ENCODE assay signal across 13 cellular contexts in the genomic region with DNA sequence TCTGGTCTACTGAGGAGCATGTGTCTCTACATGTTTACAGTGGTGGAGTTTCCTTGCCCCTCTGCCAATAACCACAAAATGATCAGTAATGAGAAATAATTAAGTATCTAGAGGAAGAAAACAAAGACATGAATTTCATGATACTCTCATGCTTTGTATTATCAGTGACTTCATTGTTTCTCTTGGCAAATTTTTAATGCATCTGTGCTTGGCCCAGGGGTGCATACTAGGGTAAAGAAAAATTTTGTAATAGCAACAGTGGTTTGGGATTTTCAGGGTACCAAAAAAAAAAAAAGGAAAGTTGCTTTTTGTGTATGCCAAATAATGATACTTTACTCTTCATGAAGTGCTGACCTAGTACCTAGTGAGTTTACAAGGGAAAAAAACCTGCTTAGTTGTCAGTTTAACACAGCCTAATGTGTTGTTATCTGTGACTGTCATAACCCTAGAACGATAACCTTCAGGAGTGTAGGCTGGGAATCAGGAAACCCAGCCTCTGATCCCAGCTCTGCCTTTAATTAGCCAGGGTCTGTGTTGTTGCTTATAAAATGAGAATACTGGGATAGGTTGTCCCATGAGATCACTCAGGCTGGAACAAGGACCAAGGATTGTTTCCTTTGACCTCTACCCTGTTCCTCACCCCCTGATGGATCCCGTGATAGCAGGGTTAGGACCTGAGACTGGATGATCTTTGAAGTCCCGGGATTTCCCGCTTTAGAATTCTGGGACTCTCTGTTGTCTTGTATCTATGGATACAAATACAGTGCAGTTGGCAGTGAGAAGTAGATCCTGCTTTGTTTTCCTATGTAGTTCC.
A peak's percentile ranks its signal among the peaks of the same experiment; 100 is the strongest.
DNase-seq lines count a peak whose midpoint lies in the region; ATAC-seq, FAIRE-seq and TF ChIP-seq lines count a peak whose summit lies in the region.
"Had no signal": no experiment of that assay in that cellular context is flagged by ENCODE, and none has a peak within 500 bp of the region (broad histone marks: within the 10 kb centered on the region; RNA-seq: fewer than 3 reads in every experiment).

No MANE protein-coding gene starts in this region.

- no peak overlapping the region for H3K4me2 ChIP-seq in PC-9
- H3K4me2 ChIP-seq: KMS-11 had no signal

- H4K20me1 ChIP-seq in PC-9 (ENCODE audit: insufficient read depth) = no peaks in the 10 kb centered on the region

- no peak overlapping the region for H3K9ac ChIP-seq in liver (ENCODE audit: low read depth in 1 of 2, low read length in 2 of 2)
- H3K9ac ChIP-seq: KMS-11 had no signal

- H3K36me3 ChIP-seq in esophagus muscularis mucosa = no peaks in the 10 kb centered on the region
- H3K36me3 ChIP-seq in liver (ENCODE audit: control insufficient read depth in 4 of 4, insufficient read depth in 3 of 4, low read depth in 1 of 4, low read length in 3 of 4) = no peaks in the 10 kb centered on the region
- H3K36me3 ChIP-seq in small intestine (ENCODE audit: control insufficient read depth in 2 of 2, insufficient read depth in 2 of 2, low read length in 2 of 2) = no peaks in the 10 kb centered on the region
- no peaks in the 10 kb centered on the region for H3K36me3 ChIP-seq in PC-9 (ENCODE audit: low read depth)
- H3K36me3 ChIP-seq: Peyer's patch had no signal

- WGBS in esophagus muscularis mucosa = 19% methylated on average over 4 of the region's 4 CpGs
- 27% methylated on average over 4 of the region's 4 CpGs for WGBS in liver
- 6 to 33% (median 22%) methylated on average over 4 of the region's 4 CpGs for WGBS in small intestine, 3 donors

- no peaks in the 10 kb centered on the region for H3K9me2 ChIP-seq in PC-9 (ENCODE audit: insufficient read depth)

- H3K9me3 ChIP-seq in esophagus muscularis mucosa = no peaks in the 10 kb centered on the region
- H3K9me3 ChIP-seq in liver (ENCODE audit: control insufficient read depth in 4 of 4, low read length in 3 of 4) = no peaks in the 10 kb centered on the region
- H3K9me3 ChIP-seq in small intestine (ENCODE audit: control insufficient read depth, low read depth) = no peaks in the 10 kb centered on the region
- no peaks in the 10 kb centered on the region for H3K9me3 ChIP-seq in PC-9 (ENCODE audit: insufficient read depth, low read depth)
- H3K9me3 ChIP-seq: Peyer's patch had no signal

- no peaks in the 10 kb centered on the region for H3K79me2 ChIP-seq in PC-9 (ENCODE audit: low read depth)

- H3K4me3 ChIP-seq in esophagus muscularis mucosa (no peak overlapping the region), liver (ENCODE audit: low read depth in 1 of 3, low read length in 3 of 3) (no peak overlapping the region), small intestine (ENCODE audit: low read depth in 1 of 2, low read length in 2 of 2) (no peak overlapping the region), PC-9 (no peak overlapping the region)
- H3K4me3 ChIP-seq: Peyer's patch had no signal

- H3F3A ChIP-seq in PC-9 (ENCODE audit: insufficient read depth, low read depth) = no peaks in the 10 kb centered on the region

- H3K27ac ChIP-seq in esophagus muscularis mucosa (replicated peaks in 1 of 4) = peak overlapping the region; percentile 36 to 65 (median 48)
- peak overlapping the region in 1 of 2 donors; percentile 4 for H3K27ac ChIP-seq in liver (ENCODE audit: low read depth in 1 of 2, low read length in 2 of 2)
- peak overlapping the region in 1 of 2 donors; percentile 55 for H3K27ac ChIP-seq in small intestine (ENCODE audit: low read depth in 1 of 2, low read length in 1 of 2)
- H3K27ac ChIP-seq in PC-9 = no peak overlapping the region
- H3K27ac ChIP-seq: KMS-11 had no signal

- H2AFZ ChIP-seq in PC-9 = no peak overlapping the region

- intact Hi-C loops in esophagus muscularis mucosa (cut with DNase I) (no loop called here), PC-9 (cut with micrococcal nuclease; ENCODE audit: unreplicated experiment) (no loop called here)

- TF ChIP-seq CTCF in esophagus muscularis mucosa (IDR thresholded peaks at IDR 0.05) (no peak), liver (IDR thresholded peaks at IDR 0.05; ENCODE audit: low read depth, low read length, missing input control) (no peak), PC-9 (conservative IDR thresholded peaks at IDR 0.05) (no peak)

- no peak for TF ChIP-seq RAD21 in liver (IDR thresholded peaks at IDR 0.05)

- DNase-seq in M059J (ENCODE audit: low read depth) (peak; percentile 53), esophagus muscularis mucosa (ENCODE audit: extremely low spot score) (no peak), small intestine (peak; percentile 64), PC-9 (no peak)
- DNase-seq: CD8-positive, alpha-beta T cell; naive thymus-derived CD8-positive, alpha-beta T cell; Peyer's patch; T1000 had no signal

- no TSS peak for BruUV-seq in PC-9 (replicated peaks; lab: Mats Ljungman, UMichigan)

- ATAC-seq in HG02798 (IDR thresholded peaks at IDR 0.05; ENCODE audit: poor library complexity, unreplicated experiment) = no peak
- no peak for ATAC-seq in HG03571 (IDR thresholded peaks at IDR 0.05; ENCODE audit: unreplicated experiment)
- ATAC-seq in HG03432 (IDR thresholded peaks at IDR 0.05; ENCODE audit: unreplicated experiment) = no peak
- ATAC-seq: CD8-positive, alpha-beta T cell; naive thymus-derived CD8-positive, alpha-beta T cell had no signal

- no peak for TF ChIP-seq POLR2A in esophagus muscularis mucosa (IDR thresholded peaks at IDR 0.05; ENCODE audit: low read depth)

- peaks cover 52 to 71% (median 68%) of the 10 kb centered on the region in 4 donors for H3K4me1 ChIP-seq in esophagus muscularis mucosa
- no peaks in the 10 kb centered on the region for H3K4me1 ChIP-seq in liver (ENCODE audit: control insufficient read depth in 4 of 4, insufficient read depth in 4 of 4, low read length in 3 of 4)
- peaks cover 0 to 9% of the 10 kb centered on the region in 2 donors for H3K4me1 ChIP-seq in small intestine (ENCODE audit: control insufficient read depth in 2 of 2, insufficient read depth in 1 of 2, low read depth in 1 of 2, low read length in 1 of 2)
- peaks cover 3% of the 10 kb centered on the region for H3K4me1 ChIP-seq in PC-9 (replicated peaks; ENCODE audit: insufficient read depth)

- no peak for FAIRE-seq in small intestine (lab: Jason Lieb, UNC)

- POLR2A ChIA-PET in PC-9 (lab: Charles Lee; ENCODE audit: unreplicated experiment) = no interaction called here

- CTCF ChIA-PET in PC-9 (lab: Charles Lee) = no interaction called here

- TF ChIP-seq EP300 in esophagus muscularis mucosa (IDR thresholded peaks at IDR 0.05) = no peak

- H3K27me3 ChIP-seq in esophagus muscularis mucosa (no peaks in the 10 kb centered on the region), liver (ENCODE audit: control insufficient read depth in 4 of 4, insufficient read depth in 4 of 4, low read length in 3 of 4) (no peaks in the 10 kb centered on the region), small intestine (ENCODE audit: control insufficient read depth in 2 of 2, insufficient read depth in 2 of 2, low read length in 2 of 2) (no peaks in the 10 kb centered on the region), PC-9 (ENCODE audit: insufficient read depth, low read depth) (no peaks in the 10 kb centered on the region)
- H3K27me3 ChIP-seq: Peyer's patch had no signal

TF ChIP-seq in liver, 16 proteins besides CTCF, POLR2A, EP300 and RAD21:
- TF ChIP-seq FOXA1 (IDR thresholded peaks at IDR 0.05) (peak; percentile 3), HNF4A (conservative IDR thresholded peaks at IDR 0.05) (peak; percentile 37 to 57), RXRA (IDR thresholded peaks at IDR 0.05) (peak; percentile 42 to 45), GABPA (IDR thresholded peaks at IDR 0.05 in 1 of 2, conservative IDR thresholded peaks at IDR 0.05 in 1 of 2) (no peak), HNF4G (IDR thresholded peaks at IDR 0.05) (no peak), NR2F2 (IDR thresholded peaks at IDR 0.05) (peak; percentile 83)
- TF ChIP-seq, protein P1, sequence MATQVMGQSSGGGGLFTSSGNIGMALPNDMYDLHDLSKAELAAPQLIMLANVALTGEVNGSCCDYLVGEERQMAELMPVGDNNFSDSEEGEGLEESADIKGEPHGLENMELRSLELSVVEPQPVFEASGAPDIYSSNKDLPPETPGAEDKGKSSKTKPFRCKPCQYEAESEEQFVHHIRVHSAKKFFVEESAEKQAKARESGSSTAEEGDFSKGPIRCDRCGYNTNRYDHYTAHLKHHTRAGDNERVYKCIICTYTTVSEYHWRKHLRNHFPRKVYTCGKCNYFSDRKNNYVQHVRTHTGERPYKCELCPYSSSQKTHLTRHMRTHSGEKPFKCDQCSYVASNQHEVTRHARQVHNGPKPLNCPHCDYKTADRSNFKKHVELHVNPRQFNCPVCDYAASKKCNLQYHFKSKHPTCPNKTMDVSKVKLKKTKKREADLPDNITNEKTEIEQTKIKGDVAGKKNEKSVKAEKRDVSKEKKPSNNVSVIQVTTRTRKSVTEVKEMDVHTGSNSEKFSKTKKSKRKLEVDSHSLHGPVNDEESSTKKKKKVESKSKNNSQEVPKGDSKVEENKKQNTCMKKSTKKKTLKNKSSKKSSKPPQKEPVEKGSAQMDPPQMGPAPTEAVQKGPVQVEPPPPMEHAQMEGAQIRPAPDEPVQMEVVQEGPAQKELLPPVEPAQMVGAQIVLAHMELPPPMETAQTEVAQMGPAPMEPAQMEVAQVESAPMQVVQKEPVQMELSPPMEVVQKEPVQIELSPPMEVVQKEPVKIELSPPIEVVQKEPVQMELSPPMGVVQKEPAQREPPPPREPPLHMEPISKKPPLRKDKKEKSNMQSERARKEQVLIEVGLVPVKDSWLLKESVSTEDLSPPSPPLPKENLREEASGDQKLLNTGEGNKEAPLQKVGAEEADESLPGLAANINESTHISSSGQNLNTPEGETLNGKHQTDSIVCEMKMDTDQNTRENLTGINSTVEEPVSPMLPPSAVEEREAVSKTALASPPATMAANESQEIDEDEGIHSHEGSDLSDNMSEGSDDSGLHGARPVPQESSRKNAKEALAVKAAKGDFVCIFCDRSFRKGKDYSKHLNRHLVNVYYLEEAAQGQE (IDR thresholded peaks at IDR 0.05) = no peak

Comparison
In these comparisons a context has a peak if more than half of its experiments do, and no peak if none do; other contexts are left out.
1. DNase-seq: peak in M059J (single experiment) and small intestine (single experiment); none in esophagus muscularis mucosa (single experiment) and PC-9 (0 of 2).